1 cellular context compared by ENCODE assay signal in genomic region chr2:188381614-188382013, GRCh38.
TF ChIP-seq lines count a peak whose summit lies in the region.

No MANE protein-coding gene starts in this region.

TF ChIP-seq in GM23338, 12 proteins besides CTCF, POLR2A, EP300 and RAD21:
- TF ChIP-seq ZNF462 (CRISPR knock-in tag; IDR thresholded peaks at IDR 0.05) (no peak), JUNB (IDR thresholded peaks at IDR 0.05; ENCODE audit: unreplicated experiment) (no peak), EZH2 (IDR thresholded peaks at IDR 0.05; ENCODE audit: low read depth, unreplicated experiment) (no peak), REST (IDR thresholded peaks at IDR 0.05; ENCODE audit: unreplicated experiment) (no peak), ZNF331 (CRISPR knock-in tag; IDR thresholded peaks at IDR 0.05; ENCODE audit: low read depth) (no peak), NANOG (IDR thresholded peaks at IDR 0.05; ENCODE audit: borderline replicate concordance) (no peak), ZNF114 (CRISPR knock-in tag; IDR thresholded peaks at IDR 0.05) (no peak), POLR2AphosphoS5 (IDR thresholded peaks at IDR 0.05; ENCODE audit: low read depth) (no peak), EZH2phosphoT487 (IDR thresholded peaks at IDR 0.05; ENCODE audit: unreplicated experiment) (no peak)
- TF ChIP-seq, protein P1, sequence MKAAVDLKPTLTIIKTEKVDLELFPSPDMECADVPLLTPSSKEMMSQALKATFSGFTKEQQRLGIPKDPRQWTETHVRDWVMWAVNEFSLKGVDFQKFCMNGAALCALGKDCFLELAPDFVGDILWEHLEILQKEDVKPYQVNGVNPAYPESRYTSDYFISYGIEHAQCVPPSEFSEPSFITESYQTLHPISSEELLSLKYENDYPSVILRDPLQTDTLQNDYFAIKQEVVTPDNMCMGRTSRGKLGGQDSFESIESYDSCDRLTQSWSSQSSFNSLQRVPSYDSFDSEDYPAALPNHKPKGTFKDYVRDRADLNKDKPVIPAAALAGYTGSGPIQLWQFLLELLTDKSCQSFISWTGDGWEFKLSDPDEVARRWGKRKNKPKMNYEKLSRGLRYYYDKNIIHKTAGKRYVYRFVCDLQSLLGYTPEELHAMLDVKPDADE (IDR thresholded peaks at IDR 0.05) = no peak
